In the genomic region with DNA sequence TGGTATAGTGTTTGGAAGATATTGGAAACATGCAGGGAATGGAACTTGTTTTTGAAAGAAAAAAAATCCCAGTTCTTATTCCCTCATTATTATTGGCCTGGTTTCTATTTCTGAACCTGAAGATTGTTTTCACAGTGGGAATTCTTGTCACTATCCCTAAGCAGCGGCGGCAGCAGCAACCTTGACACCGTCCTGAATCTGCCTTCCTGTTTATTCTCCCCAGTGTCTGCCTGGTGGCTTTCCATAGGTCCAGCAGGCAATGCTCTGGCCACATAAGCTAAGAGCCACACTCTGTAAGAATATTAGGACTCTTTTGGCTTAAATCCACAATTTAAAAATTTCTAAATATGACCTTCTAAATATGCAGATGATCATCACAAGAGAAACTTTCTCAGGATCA, we compare ENCODE assay signal across 36 cellular contexts.
"Had no signal": no experiment of that assay in that cellular context is flagged by ENCODE, and none has a peak within 500 bp of the region (broad histone marks: within the 10 kb centered on the region; RNA-seq: fewer than 3 reads in every experiment).

No MANE protein-coding gene starts in this region.

- H3K4me1 ChIP-seq: Peyer's patch had no signal

- H3K9me3 Mint-ChIP-seq: activated B cell treated with CpG ODN at 0.5 μM for 24 hours; activated naive CD8-positive, alpha-beta T cell treated with anti-CD3 and anti-CD28 coated beads, Interleukin-2, amount 50 U/mL, for 24 hours; brain had no signal

- H3K4me1 Mint-ChIP-seq: activated B cell treated with CpG ODN at 0.5 μM for 24 hours; activated CD8-positive, alpha-beta memory T cell treated with anti-CD3 and anti-CD28 coated beads, Interleukin-2, amount 10 ng/mL, durations not matched to agents 7 days and 5 days; brain had no signal

- ATAC-seq: activated CD8-positive, alpha-beta memory T cell treated with anti-CD3 and anti-CD28 coated beads, Interleukin-2, amount 10 ng/mL, durations not matched to agents 7 days and 5 days; activated naive CD8-positive, alpha-beta T cell treated with anti-CD3 and anti-CD28 coated beads, Interleukin-2, amount 50 U/mL, for 24 hours; PC-3 had no signal

- H3K36me3 ChIP-seq: MG63 had no signal

- H3K4me3 Mint-ChIP-seq: activated B cell treated with CpG ODN at 0.5 μM for 24 hours; activated CD4-positive, alpha-beta memory T cell treated with anti-CD3 and anti-CD28 coated beads, Interleukin-2, amount 10 ng/mL, durations not matched to agents 7 days and 5 days; activated CD8-positive, alpha-beta memory T cell treated with anti-CD3 and anti-CD28 coated beads, Interleukin-2, amount 10 ng/mL, durations not matched to agents 7 days and 5 days; activated naive CD4-positive, alpha-beta T cell treated with anti-CD3 and anti-CD28 coated beads, Interleukin-2, amount 10 ng/mL, durations not matched to agents 7 days and 5 days; activated naive CD8-positive, alpha-beta T cell; activated naive CD8-positive, alpha-beta T cell treated with anti-CD3 and anti-CD28 coated beads, Interleukin-2, amount 50 U/mL, for 24 hours; brain had no signal

- H3K4me3 ChIP-seq: MG63, Peyer's patch had no signal

- DNase-seq: activated B cell treated with CpG ODN at 0.5 μM for 24 hours; activated CD4-positive, alpha-beta memory T cell treated with anti-CD3 and anti-CD28 coated beads, Interleukin-2, amount 10 ng/mL, durations not matched to agents 7 days and 5 days; activated CD4-positive, alpha-beta T cell treated with anti-CD3 and anti-CD28 coated beads for 1 hour; activated CD4-positive, alpha-beta T cell treated with anti-CD3 and anti-CD28 coated beads for 48 hours; activated CD8-positive, alpha-beta memory T cell treated with anti-CD3 and anti-CD28 coated beads for 24 hours; activated CD8-positive, alpha-beta memory T cell treated with anti-CD3 and anti-CD28 coated beads, Interleukin-2, amount 10 ng/mL, durations not matched to agents 7 days and 5 days; activated CD8-positive, alpha-beta memory T cell treated with anti-CD3 and anti-CD28 coated beads, Interleukin-2, amount 50 U/mL, for 48 hours; activated effector memory CD4-positive, alpha-beta T cell treated with Interleukin-2 at 50 U/mL for 16 hours; activated naive CD4-positive, alpha-beta T cell treated with anti-CD3 and anti-CD28 coated beads, Interleukin-2, amount 10 ng/mL, durations not matched to agents 7 days and 5 days; activated naive CD8-positive, alpha-beta T cell treated with anti-CD3 and anti-CD28 coated beads, Interleukin-2, amount 50 U/mL, for 24 hours; activated T-cell treated with anti-CD3 and anti-CD28 coated beads, Interleukin-2, amount 50 U/mL, for 48 hours; anterior cingulate cortex; Kasumi-1; KG1; MG63; NCI-H1048; NCI-H1105 treated with DMSO at 0.1 percent for 48 hours; NCI-H1436; NCI-H1694; NCI-H1930; NCI-H2081 treated with DMSO at 0.1 percent for 48 hours; NCI-H2171; NCI-H510A; NCI-H526; NCI-H748 treated with DMSO at 0.1 percent for 48 hours; NK-92 treated with Interleukin-12 subunit alpha and Interleukin-12 subunit beta, amount 100 ng/mL, for 24 hours; PC-3; Peyer's patch; RPMI8226; SW 1271; T-helper 1 cell; T-helper 2 cell; T-helper 9 cell had no signal

- H3K27ac Mint-ChIP-seq: activated CD8-positive, alpha-beta memory T cell treated with anti-CD3 and anti-CD28 coated beads, Interleukin-2, amount 10 ng/mL, durations not matched to agents 7 days and 5 days had no signal

- H3K27me3 Mint-ChIP-seq: activated B cell treated with CpG ODN at 0.5 μM for 24 hours; activated CD4-positive, alpha-beta memory T cell treated with anti-CD3 and anti-CD28 coated beads, Interleukin-2, amount 10 ng/mL, durations not matched to agents 7 days and 5 days; activated CD8-positive, alpha-beta memory T cell treated with anti-CD3 and anti-CD28 coated beads, Interleukin-2, amount 10 ng/mL, durations not matched to agents 7 days and 5 days; activated naive CD4-positive, alpha-beta T cell treated with anti-CD3 and anti-CD28 coated beads, Interleukin-2, amount 10 ng/mL, durations not matched to agents 7 days and 5 days; activated naive CD8-positive, alpha-beta T cell; activated naive CD8-positive, alpha-beta T cell treated with anti-CD3 and anti-CD28 coated beads, Interleukin-2, amount 50 U/mL, for 24 hours; brain had no signal

- H3K27me3 ChIP-seq: MG63, Peyer's patch had no signal

- H3K27ac ChIP-seq: Peyer's patch, VCaP had no signal

- H3K9me3 ChIP-seq: MG63, Peyer's patch had no signal
